In genomic region chr17:37510056-37510455, GRCh38 we compare ENCODE assay signal across 17 cellular contexts. TPM values are rescaled to one million over a fixed set of nuclear protein-coding genes. Genes with fewer than 3 reads are reported as not detected.
DNase-seq lines count a peak whose midpoint lies in the region; ATAC-seq and TF ChIP-seq lines count a peak whose summit lies in the region.
"Had no signal": no experiment of that assay in that cellular context is flagged by ENCODE, and none has a peak within 500 bp of the region (broad histone marks: within the 10 kb centered on the region; RNA-seq: fewer than 3 reads in every experiment).

No MANE protein-coding gene starts in this region.

- TF ChIP-seq CTCF in right atrium auricular region (IDR thresholded peaks at IDR 0.05) = no peak
- no peak for TF ChIP-seq CTCF in OCI-LY1 (IDR thresholded peaks at IDR 0.05; ENCODE audit: low read length)
- TF ChIP-seq CTCF in endodermal cell (conservative IDR thresholded peaks at IDR 0.05) = no peak

- H3K4me1 Mint-ChIP-seq in endodermal cell = peaks cover 16% of the 10 kb centered on the region

- DNase-seq in Right ventricle myocardium inferior (ENCODE audit: missing footprints) (peak; percentile 58), right atrium auricular region (ENCODE audit: low spot score) (no peak), endodermal cell (peak; percentile 61), NCI-H2171 treated with DMSO at 0.1 percent for 48 hours (lab: John Stamatoyannopoulos, UW) (no peak), NCI-H1417 treated with DMSO at 0.1 percent for 48 hours (lab: John Stamatoyannopoulos, UW) (no peak), OCI-M2 (lab: John Stamatoyannopoulos, UW; ENCODE audit: unreplicated experiment) (no peak), CD1c-positive myeloid dendritic cell (ENCODE audit: extremely low spot score) (no peak)
- DNase-seq: 8988T, Caco-2, DMS153, HFFc6, NCI-H1436, NCI-H2029 treated with DMSO at 0.1 percent for 48 hours, NCI-H510A, NCI-H774 had no signal

- H3K4me3 Mint-ChIP-seq in endodermal cell = no peak overlapping the region
- H3K4me3 Mint-ChIP-seq: HFFc6 had no signal

- H3K9me3 ChIP-seq in right atrium auricular region (no peaks in the 10 kb centered on the region), OCI-LY1 (ENCODE audit: low read length) (no peaks in the 10 kb centered on the region), endodermal cell (ENCODE audit: control insufficient read depth, low read length) (no peaks in the 10 kb centered on the region)
- H3K9me3 ChIP-seq: Caco-2 had no signal

- no peaks in the 10 kb centered on the region for H3K79me2 ChIP-seq in OCI-LY1 (ENCODE audit: insufficient read depth, low read length)

- H3K27me3 Mint-ChIP-seq in endodermal cell (ENCODE audit: insufficient read depth) = no peaks in the 10 kb centered on the region

- H2AFZ ChIP-seq in OCI-LY1 (ENCODE audit: low read length) = no peak overlapping the region

- intact Hi-C loops in Right ventricle myocardium inferior (cut with DNase I) = no loop called here

- no peak overlapping the region for H3K27ac ChIP-seq in right atrium auricular region
- H3K27ac ChIP-seq in OCI-LY1 (ENCODE audit: low read depth, low read length, poor library complexity, severe bottlenecking) = no peak overlapping the region
- H3K27ac ChIP-seq in endodermal cell (ENCODE audit: low read depth, low read length) = no peak overlapping the region
- H3K27ac ChIP-seq: SK-N-MC had no signal

- peaks cover 31% of the 10 kb centered on the region for H3K36me3 Mint-ChIP-seq in endodermal cell (ENCODE audit: low read depth)

- peaks cover 19% of the 10 kb centered on the region for H3K36me3 ChIP-seq in right atrium auricular region
- H3K36me3 ChIP-seq in OCI-LY1 (ENCODE audit: insufficient read depth, low read length) = peaks cover 21% of the 10 kb centered on the region
- H3K36me3 ChIP-seq in endodermal cell (ENCODE audit: control insufficient read depth, insufficient read depth, low read length) = peaks cover 37% of the 10 kb centered on the region

- H4K20me1 ChIP-seq in OCI-LY1 (ENCODE audit: insufficient read depth, low read length) = no peaks in the 10 kb centered on the region

- 96 to 98% methylated on average over 6 to 17 of the region's 17 CpGs for WGBS in endodermal cell (ENCODE audit: insufficient coverage in 1 of 2, insufficient read length in 1 of 2), 2 experiments

- H3K27ac Mint-ChIP-seq in endodermal cell = no peak overlapping the region

- H3K27me3 ChIP-seq in right atrium auricular region (no peaks in the 10 kb centered on the region), OCI-LY1 (ENCODE audit: insufficient read depth, low read length) (no peaks in the 10 kb centered on the region), endodermal cell (ENCODE audit: control insufficient read depth, insufficient read depth, low read length, poor library complexity, severe bottlenecking) (no peaks in the 10 kb centered on the region)

- no peaks in the 10 kb centered on the region for H3K9me3 Mint-ChIP-seq in endodermal cell
- H3K9me3 Mint-ChIP-seq: HFFc6 had no signal

- H3K4me1 ChIP-seq in right atrium auricular region (peaks cover 0 to 28% of the 10 kb centered on the region in 2 donors), OCI-LY1 (ENCODE audit: insufficient read depth, low read length, severe bottlenecking) (peaks cover 10% of the 10 kb centered on the region), endodermal cell (ENCODE audit: control insufficient read depth, insufficient read depth, low read length) (peaks cover 9% of the 10 kb centered on the region)
- H3K4me1 ChIP-seq: Caco-2 had no signal

- no peak for ATAC-seq in Right ventricle myocardium inferior

- no peaks in the 10 kb centered on the region for H3K9me2 ChIP-seq in OCI-LY1 (ENCODE audit: low read depth, low read length)

- H3F3A ChIP-seq in OCI-LY1 (ENCODE audit: insufficient read depth, low read length) = no peaks in the 10 kb centered on the region

- H3K9ac ChIP-seq in OCI-LY1 (ENCODE audit: low read length) = no peak overlapping the region
- no peak overlapping the region for H3K9ac ChIP-seq in endodermal cell (ENCODE audit: extremely low read depth, low read length, poor library complexity, severe bottlenecking)

- H3K4me3 ChIP-seq in right atrium auricular region (no peak overlapping the region), OCI-LY1 (ENCODE audit: low read depth, low read length, poor library complexity, severe bottlenecking) (no peak overlapping the region), endodermal cell (ENCODE audit: low read length) (no peak overlapping the region)
- H3K4me3 ChIP-seq: SK-N-MC had no signal

- H3K4me2 ChIP-seq in OCI-LY1 (ENCODE audit: low read length) = peak overlapping the region; percentile 7; the same call in 1 of the 2 replicates

RNA-seq across cellular contexts. Expression of gene DUSP14, which starts 20.4 kb away (rescaled TPM):
- total RNA-seq in Right ventricle myocardium inferior (21.5 TPM), right atrium auricular region (10 to 100 TPM; 35.3 to 39.6 TPM), endodermal cell (10 to 100 TPM; 17.0 to 22.8 TPM)
- polyA plus RNA-seq in endodermal cell (2013, experiment 1 of 2) = 20.9 TPM
- polyA plus RNA-seq in endodermal cell (2013, experiment 2 of 2) = 22.2 TPM

Comparison
In these comparisons a context has a peak if more than half of its experiments do, and no peak if none do; other contexts are left out.
1. DNase-seq: peak in Right ventricle myocardium inferior (single experiment) and endodermal cell (single experiment); none in right atrium auricular region (single experiment), NCI-H2171 treated with DMSO at 0.1 percent for 48 hours (single experiment), NCI-H1417 treated with DMSO at 0.1 percent for 48 hours (single experiment), OCI-M2 (single experiment) and CD1c-positive myeloid dendritic cell (single experiment).